Comparison of ENCODE assay signal across 8 cellular contexts in genomic region chr2:30711646-30712085, GRCh38.
DNase-seq lines count a peak whose midpoint lies in the region; ATAC-seq and TF ChIP-seq lines count a peak whose summit lies in the region.

No MANE protein-coding gene starts in this region.

- H2BK120ac ChIP-seq in mesenchymal stem cell (ENCODE audit: low read depth, low read length), result no peak overlapping the region

- WGBS in mesenchymal stem cell, result 23% methylated on average over 4 of the region's 4 CpGs

- DNase-seq in Caco-2 (peak; percentile 94), HK-2 (ENCODE audit: unreplicated experiment) (peak; percentile 78), NCI-H774 (lab: John Stamatoyannopoulos, UW) (peak; percentile 76), mesenchymal stem cell (peak; percentile 91)
- DNase-seq in activated CD4-positive, alpha-beta T cell treated with anti-CD3 and anti-CD28 coated beads, Interleukin-2, amount 50 U/mL, for 48 hours, result peak; percentile 89 to 91
- peak; percentile 78 for DNase-seq in effector CD8-positive, alpha-beta T cell (lab: John Stamatoyannopoulos, UW)
- DNase-seq in stimulated activated CD8-positive, alpha-beta memory T cell treated with anti-CD3 and anti-CD28 coated beads, Interleukin-2, amount 100 ng/mL, for 1 hour (ENCODE audit: low read depth in 2 of 2), result peak; percentile 58 to 60

- intact Hi-C loops in Caco-2 (cut with micrococcal nuclease; ENCODE audit: unreplicated experiment), result loop anchor here (1.0 to 5.0 kb wide), 3 partner anchors 371 to 546 kb away; no protein-coding TSS in a partner anchor

- no peak overlapping the region for H3K4me3 Mint-ChIP-seq in Caco-2 (ENCODE audit: unreplicated experiment)

- no TSS peak for BruUV-seq in Caco-2 (replicated peaks; lab: Mats Ljungman, UMichigan)

- H3K79me1 ChIP-seq in mesenchymal stem cell (replicated peaks; ENCODE audit: low read length, poor library complexity, severe bottlenecking), result no peaks in the 10 kb centered on the region

- no peak overlapping the region for H2BK15ac ChIP-seq in mesenchymal stem cell (ENCODE audit: low read depth, poor library complexity, severe bottlenecking)

- peaks cover 7% of the 10 kb centered on the region for H3K27me3 Mint-ChIP-seq in Caco-2 (ENCODE audit: insufficient read depth, unreplicated experiment)

- no peak overlapping the region for H2AFZ ChIP-seq in mesenchymal stem cell (ENCODE audit: low read depth, low read length)

- H3K4me3 ChIP-seq in Caco-2 (ENCODE audit: low read depth, low read length) (no peak overlapping the region), mesenchymal stem cell (ENCODE audit: insufficient read depth in 1 of 2, low read depth in 1 of 2, low read length in 2 of 2) (no peak overlapping the region)

- no peak overlapping the region for H3K4ac ChIP-seq in mesenchymal stem cell (ENCODE audit: low read depth in 1 of 2, low read length in 2 of 2)

- no peaks in the 10 kb centered on the region for H3K4me1 Mint-ChIP-seq in Caco-2 (ENCODE audit: low read depth, unreplicated experiment)

- POLR2A ChIA-PET in Caco-2 (lab: Charles Lee), result interaction anchor here (0.7 to 1.1 kb wide), 2 partner anchors 547 to 565 kb away, joined by 3 to 5 read pairs; partner anchors contain the start of gene YPEL5

- CTCF ChIA-PET in Caco-2 (lab: Charles Lee), result interaction anchor here (0.5 to 8.1 kb wide), 100 partner anchors 9 to 1045 kb away, joined by 3 to 209 read pairs (median 4); partner anchors contain the start of genes CAPN13, LBH and YPEL5

- H2BK5ac ChIP-seq in mesenchymal stem cell (ENCODE audit: low read depth, low read length, poor library complexity, severe bottlenecking), result no peak overlapping the region

- H3K23ac ChIP-seq in mesenchymal stem cell (ENCODE audit: low read length in 2 of 2), result no peak overlapping the region

- H3K9me3 Mint-ChIP-seq in Caco-2 (ENCODE audit: unreplicated experiment), result no peaks in the 10 kb centered on the region

- no peak overlapping the region for H2AK5ac ChIP-seq in mesenchymal stem cell (ENCODE audit: low read length, severe bottlenecking)

- no peak overlapping the region for H2BK12ac ChIP-seq in mesenchymal stem cell (ENCODE audit: low read length in 2 of 2)

- no peak overlapping the region for H4K91ac ChIP-seq in mesenchymal stem cell (ENCODE audit: low read length)

- no peaks in the 10 kb centered on the region for H3K9me3 ChIP-seq in Caco-2
- no peaks in the 10 kb centered on the region for H3K9me3 ChIP-seq in mesenchymal stem cell (ENCODE audit: control insufficient read depth, low read length)

- no peak overlapping the region for H3K9ac ChIP-seq in mesenchymal stem cell (ENCODE audit: low read length)

- H3K18ac ChIP-seq in mesenchymal stem cell (ENCODE audit: low read depth in 1 of 2, low read length in 2 of 2), result no peak overlapping the region

- no peaks in the 10 kb centered on the region for H3K27me3 ChIP-seq in Caco-2 (replicated peaks; ENCODE audit: control insufficient read depth, insufficient read depth, low read length)
- peaks cover 4 to 8% of the 10 kb centered on the region in 2 experiments for H3K27me3 ChIP-seq in mesenchymal stem cell (ENCODE audit: control insufficient read depth in 1 of 2, insufficient read depth in 1 of 2, low read length in 2 of 2)

- H4K8ac ChIP-seq in mesenchymal stem cell (ENCODE audit: low read length), result no peak overlapping the region

- no peaks in the 10 kb centered on the region for H3K4me1 ChIP-seq in Caco-2
- peaks cover 1% of the 10 kb centered on the region for H3K4me1 ChIP-seq in mesenchymal stem cell (ENCODE audit: control insufficient read depth, insufficient read depth, low read depth, low read length)

- no peak overlapping the region for H3K27ac Mint-ChIP-seq in Caco-2 (ENCODE audit: unreplicated experiment)

- no peak overlapping the region for H3K4me2 ChIP-seq in mesenchymal stem cell (ENCODE audit: low read length, poor library complexity, severe bottlenecking)

- H3K36me3 ChIP-seq in Caco-2 (ENCODE audit: control insufficient read depth, insufficient read depth, low read length) (no peaks in the 10 kb centered on the region), mesenchymal stem cell (ENCODE audit: control insufficient read depth in 1 of 2, insufficient read depth in 2 of 2, low read depth in 1 of 2, low read length in 2 of 2) (no peaks in the 10 kb centered on the region)

- H3K27ac ChIP-seq in mesenchymal stem cell (ENCODE audit: low read length, poor library complexity, severe bottlenecking), result no peak overlapping the region

- peak; percentile 68 for ATAC-seq in GM21360 (IDR thresholded peaks at IDR 0.05; ENCODE audit: unreplicated experiment)

- H3K36me3 Mint-ChIP-seq in Caco-2 (ENCODE audit: insufficient read depth, unreplicated experiment), result peaks cover 6% of the 10 kb centered on the region

- no peak overlapping the region for H3K14ac ChIP-seq in mesenchymal stem cell (ENCODE audit: low read length in 2 of 2)

- peak; percentile 100 for TF ChIP-seq CTCF in Caco-2 (IDR thresholded peaks at IDR 0.05; ENCODE audit: insufficient read depth in 1 of 2, low read depth in 1 of 2, low read length in 1 of 2, severe bottlenecking in 1 of 2, unreplicated experiment in 1 of 2)
